ENCODE assay signal across 22 cellular contexts in the genomic region with DNA sequence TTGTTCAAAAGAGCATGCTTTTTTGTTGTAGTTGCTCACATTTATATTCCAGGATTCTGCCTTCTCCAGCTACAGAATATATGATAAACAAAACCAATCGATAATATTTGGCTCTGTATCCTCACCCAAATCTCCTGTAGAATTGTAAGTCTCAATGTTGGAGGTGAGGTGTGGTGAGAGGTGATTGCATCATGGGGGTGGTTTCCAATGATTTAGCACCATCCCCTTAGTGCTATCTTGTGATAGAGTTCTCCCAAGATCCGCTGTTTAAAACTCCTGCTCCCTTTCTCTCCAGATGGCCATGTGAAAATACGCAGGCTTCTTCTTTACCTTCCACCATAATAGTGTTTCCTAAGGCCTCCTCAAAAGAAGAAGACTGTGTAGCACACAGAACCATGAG.
"Had no signal": no experiment of that assay in that cellular context is flagged by ENCODE, and none has a peak within 500 bp of the region (broad histone marks: within the 10 kb centered on the region; RNA-seq: fewer than 3 reads in every experiment).

No MANE protein-coding gene starts in this region.

- H3K4me1 Mint-ChIP-seq: activated naive CD4-positive, alpha-beta T cell treated with anti-CD3 and anti-CD28 coated beads, Interleukin-2, amount 50 U/mL, for 24 hours; brain had no signal

- H3K27ac ChIP-seq: cardiac muscle cell, PC-9 had no signal

- H3K27me3 ChIP-seq: cardiac muscle cell had no signal

- H3K4me3 ChIP-seq: cardiac muscle cell, PC-9 had no signal

- H3K36me3 Mint-ChIP-seq: activated naive CD4-positive, alpha-beta T cell treated with anti-CD3 and anti-CD28 coated beads, Interleukin-2, amount 50 U/mL, for 24 hours; brain had no signal

- DNase-seq: activated CD4-positive, alpha-beta T cell treated with anti-CD3 and anti-CD28 coated beads for 4 hours; activated CD8-positive, alpha-beta memory T cell treated with anti-CD3 and anti-CD28 coated beads, Interleukin-2, amount 50 U/mL, for 4 hours; activated CD8-positive, alpha-beta T cell treated with anti-CD3 and anti-CD28 coated beads for 36 hours; activated effector memory CD4-positive, alpha-beta T cell treated with Interleukin-2 at 50 U/mL for 16 hours; activated naive CD4-positive, alpha-beta T cell; activated T-cell treated with anti-CD3 and anti-CD28 coated beads, Interleukin-2, amount 50 U/mL, for 1 hour; aorta; NCI-H1105 treated with DMSO at 0.1 percent for 48 hours; NCI-H1436 treated with DMSO at 0.1 percent for 48 hours; NCI-H187; NCI-H2081; NCI-H2227 treated with DMSO at 0.1 percent for 48 hours; NCI-H510A treated with DMSO at 0.1 percent for 48 hours; NCI-H69; PC-9; SHP77 treated with DMSO at 0.1 percent for 48 hours; T-helper 1 cell had no signal

- H3K4me2 ChIP-seq: PC-9 had no signal

- H2AFZ ChIP-seq: PC-9 had no signal

- H3K4me3 Mint-ChIP-seq: activated CD8-positive, alpha-beta T cell treated with anti-CD3 and anti-CD28 coated beads for 36 hours; activated naive CD4-positive, alpha-beta T cell treated with anti-CD3 and anti-CD28 coated beads, Interleukin-2, amount 50 U/mL, for 24 hours; activated T-helper 1 cell treated with anti-CD3 and anti-CD28 coated beads, Interleukin-12 subunit alpha, Interleukin-12 subunit beta, Interleukin-2, Interleukin-4 antibody, amounts not matched to agents 30 ng/mL and 10 ng/mL and 1 ng/mL, durations not matched to agents 14 hours and 24 hours and 36 hours; brain had no signal

- H3K27ac Mint-ChIP-seq: activated CD8-positive, alpha-beta T cell treated with anti-CD3 and anti-CD28 coated beads for 36 hours; activated naive CD4-positive, alpha-beta T cell treated with anti-CD3 and anti-CD28 coated beads, Interleukin-2, amount 50 U/mL, for 24 hours; activated T-helper 1 cell treated with anti-CD3 and anti-CD28 coated beads, Interleukin-12 subunit alpha, Interleukin-12 subunit beta, Interleukin-2, Interleukin-4 antibody, amounts not matched to agents 30 ng/mL and 10 ng/mL and 1 ng/mL, durations not matched to agents 14 hours and 24 hours and 36 hours; brain had no signal

- ATAC-seq: activated CD4-positive, CD25-positive, alpha-beta regulatory T cell treated with anti-CD3 and anti-CD28 coated beads, Interleukin-2, amount 50 U/mL, for 24 hours; activated CD8-positive, alpha-beta T cell treated with anti-CD3 and anti-CD28 coated beads for 36 hours had no signal

- H3K36me3 ChIP-seq: cardiac muscle cell had no signal

- H3K27me3 Mint-ChIP-seq: activated CD8-positive, alpha-beta T cell treated with anti-CD3 and anti-CD28 coated beads for 36 hours; activated naive CD4-positive, alpha-beta T cell treated with anti-CD3 and anti-CD28 coated beads, Interleukin-2, amount 50 U/mL, for 24 hours; brain had no signal
